Comparison of ENCODE assay signal across 8 cellular contexts in the genomic region with DNA sequence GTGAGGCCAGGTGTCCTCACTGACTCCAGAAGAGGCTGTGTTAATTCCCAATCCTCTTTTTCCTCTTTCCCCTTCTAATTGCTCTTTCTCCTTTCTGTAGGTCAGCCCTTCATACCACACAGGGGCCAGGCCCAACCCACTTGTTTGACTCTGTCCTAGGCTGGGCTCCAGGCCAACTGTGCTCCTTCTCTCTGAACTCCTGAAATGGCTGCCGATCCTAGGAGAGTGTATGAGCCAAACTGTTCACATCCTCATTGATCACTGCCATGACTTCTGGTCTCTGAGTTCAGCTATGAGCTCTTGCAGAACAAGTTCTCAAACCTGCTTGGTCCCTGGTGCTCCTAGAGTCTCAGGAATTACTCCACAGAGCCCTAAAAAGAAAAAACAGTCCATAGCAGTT.
DNase-seq lines count a peak whose midpoint lies in the region; ATAC-seq, FAIRE-seq and TF ChIP-seq lines count a peak whose summit lies in the region.

No MANE protein-coding gene starts in this region.

- POLR2A ChIA-PET in Panc1 (lab: Charles Lee): no interaction called here

- in situ Hi-C loops in Panc1 (cut with HindIII; ENCODE audit: low pct_unique_long_range_greater_than_20kb, low sequenced_read_pairs): no loop called here

- no peaks in the 10 kb centered on the region; the same call in 1 of the 2 replicates for H3K4me1 ChIP-seq in Panc1 (ENCODE audit: control insufficient read depth, insufficient read depth, low read length)
- H3K4me1 ChIP-seq in fibroblast of lung (ENCODE audit: control insufficient read depth, extremely low read depth, insufficient read depth, low read length): peaks cover 9% of the 10 kb centered on the region
- H3K4me1 ChIP-seq in pancreas: peaks cover 0 to 19% (median 15%) of the 10 kb centered on the region in 3 donors

- CTCF ChIA-PET in Panc1 (lab: Charles Lee): no interaction called here

- intact Hi-C loops in Panc1 (cut with micrococcal nuclease; ENCODE audit: unreplicated experiment) (no loop called here), pancreas (cut with DNase I) (no loop called here)

- no peaks in the 10 kb centered on the region for H3K79me2 ChIP-seq in fibroblast of lung (ENCODE audit: control insufficient read depth, insufficient read depth, low read length)

- no peak overlapping the region for H2AFZ ChIP-seq in fibroblast of lung (ENCODE audit: low read length)

- DNase-seq in GM03348 (ENCODE audit: low spot score) (peak; percentile 52), Panc1 (ENCODE audit: low read depth, low spot score) (no peak), fibroblast of lung (ENCODE audit: low read depth in 2 of 2) (peak; percentile 82 to 88), pancreas (peak; percentile 74 to 91 (median 84)), GM19238 (ENCODE audit: insufficient read length, low spot score) (no peak), 8988T (no peak)
- no peak for DNase-seq in activated effector memory CD4-positive, alpha-beta T cell treated with Interleukin-2 at 50 U/mL for 16 hours

- H3K36me3 ChIP-seq in Panc1 (ENCODE audit: control insufficient read depth, insufficient read depth, low read length) (no peaks in the 10 kb centered on the region), fibroblast of lung (ENCODE audit: control insufficient read depth, insufficient read depth, low read length) (no peaks in the 10 kb centered on the region), pancreas (no peaks in the 10 kb centered on the region)

- TF ChIP-seq CTCF in Panc1 (IDR thresholded peaks at IDR 0.05) (no peak), fibroblast of lung (conservative IDR thresholded peaks at IDR 0.05 in 1 of 2, IDR thresholded peaks at IDR 0.05 in 1 of 2; ENCODE audit: low read depth in 1 of 2, low read length in 2 of 2) (no peak), pancreas (IDR thresholded peaks at IDR 0.05) (no peak)

- no peaks in the 10 kb centered on the region for H3K9me3 ChIP-seq in Panc1 (ENCODE audit: control insufficient read depth, insufficient read depth, low read depth, low read length)
- no peaks in the 10 kb centered on the region for H3K9me3 ChIP-seq in fibroblast of lung (ENCODE audit: control insufficient read depth, insufficient read depth, low read depth, low read length)
- H3K9me3 ChIP-seq in pancreas: no peaks in the 10 kb centered on the region

- WGBS in pancreas, 2 donors: 0 to 7% methylated on average over 1 of the region's 1 CpG

- peak overlapping the region; percentile 51; the same call in 1 of the 2 replicates for H3K27ac ChIP-seq in Panc1 (ENCODE audit: low read length)
- peak overlapping the region; percentile 44 for H3K27ac ChIP-seq in fibroblast of lung (ENCODE audit: insufficient read depth, low read length)
- peak overlapping the region; percentile 37 to 77 (median 56) for H3K27ac ChIP-seq in pancreas

- ATAC-seq in Panc1 (no peak), pancreas (peak; percentile 95 to 98 (median 97)), HG03045 (IDR thresholded peaks at IDR 0.05; ENCODE audit: unreplicated experiment) (no peak)

- no TSS peak for BruUV-seq in Panc1 (replicated peaks; lab: Mats Ljungman, UMichigan)

- H3K4me3 ChIP-seq in Panc1 (ENCODE audit: low read depth in 2 of 2, low read length in 2 of 2) (no peak overlapping the region), fibroblast of lung (replicated peaks in 1 of 4; ENCODE audit: control extremely low read depth in 1 of 4, insufficient read depth in 1 of 4, low read depth in 3 of 4, low read length in 4 of 4) (no peak overlapping the region), pancreas (no peak overlapping the region)

- peak overlapping the region; percentile 68 for H3K4me2 ChIP-seq in fibroblast of lung (ENCODE audit: extremely low read depth, insufficient read depth, low read length)

- H3K27me3 ChIP-seq in Panc1 (ENCODE audit: control insufficient read depth, insufficient read depth, low read length) (no peaks in the 10 kb centered on the region), fibroblast of lung (ENCODE audit: control insufficient read depth, insufficient read depth, low read length) (no peaks in the 10 kb centered on the region), pancreas (no peaks in the 10 kb centered on the region)

- FAIRE-seq in pancreas (lab: Jason Lieb, UNC): no peak

- no peaks in the 10 kb centered on the region for H4K20me1 ChIP-seq in fibroblast of lung (ENCODE audit: control insufficient read depth, extremely low read depth, insufficient read depth, low read length)

- H3K9ac ChIP-seq in fibroblast of lung (ENCODE audit: insufficient read depth, low read length): no peak overlapping the region

Comparison
In these comparisons a context has a peak if more than half of its experiments do, and no peak if none do; other contexts are left out.
1. DNase-seq: peak in GM03348 (single experiment), fibroblast of lung (2 of 2) and pancreas (6 of 6); none in Panc1 (single experiment), GM19238 (single experiment), activated effector memory CD4-positive, alpha-beta T cell treated with Interleukin-2 at 50 U/mL for 16 hours (single experiment) and 8988T (single experiment).
2. ATAC-seq: peak in pancreas (4 of 4); none in Panc1 (single experiment) and HG03045 (single experiment).
3. Peak in every context shown above with its lines, with median percentiles within 50 percentile points of each other: H3K27ac ChIP-seq.